In genomic region chr19:10960314-10961072, GRCh38 we compare ENCODE assay signal across 1 cellular context.
A peak's percentile ranks its signal among the peaks of the same experiment; 100 is the strongest.
TF ChIP-seq lines count a peak whose summit lies in the region.

SMARCA4 (plus strand) TSS chr19:10961030; CDS start chr19:10984152, 23,122 bp downstream.

TF ChIP-seq in K562, 482 proteins besides CTCF, POLR2A, EP300 and RAD21 (continued from another document and continues in another):
- TF ChIP-seq ARID4B (CRISPR knock-in tag; IDR thresholded peaks at IDR 0.05) = peak; percentile 3; the same call in 1 of the 2 replicates
- no peak for TF ChIP-seq MAFG (tag; conservative IDR thresholded peaks at IDR 0.05)
- peak; percentile 65 for TF ChIP-seq CCNT2 (IDR thresholded peaks at IDR 0.05; ENCODE audit: borderline replicate concordance, extremely low read depth, insufficient read length, low read depth, low read length)
- no peak for TF ChIP-seq FOXJ3 (CRISPR knock-in tag; IDR thresholded peaks at IDR 0.05)
- TF ChIP-seq HDAC1 (IDR thresholded peaks at IDR 0.05) = peak in 1 of 2 experiments; percentile 54; a peak in 1 of 4 replicates
- no peak for TF ChIP-seq SIX5 (IDR thresholded peaks at IDR 0.05; ENCODE audit: borderline replicate concordance in 1 of 2, insufficient read depth in 1 of 2, low read depth in 1 of 2, low read length in 2 of 2)
- TF ChIP-seq NR1H2 (CRISPR knock-in tag; IDR thresholded peaks at IDR 0.05) = 0 out of 2 replicates have a peak, but pooled peaks have one; percentile 30
- TF ChIP-seq ZNF444 (CRISPR knock-in tag; IDR thresholded peaks at IDR 0.05) = no peak
- TF ChIP-seq SOX6 (IDR thresholded peaks at IDR 0.05) = no peak
- TF ChIP-seq ATF4 (CRISPR knock-in tag; IDR thresholded peaks at IDR 0.05) = 0 out of 2 replicates have a peak, but pooled peaks have one; percentile 6
- peak; percentile 99 for TF ChIP-seq ZNF766 (CRISPR knock-in tag; conservative IDR thresholded peaks at IDR 0.05)
- peak; percentile 55 for TF ChIP-seq TFAP4 (CRISPR knock-in tag; IDR thresholded peaks at IDR 0.05; ENCODE audit: borderline replicate concordance)
- TF ChIP-seq PTBP1 (IDR thresholded peaks at IDR 0.05; ENCODE audit: low read depth, low read length) = no peak
- TF ChIP-seq ZNF740 (CRISPR knock-in tag; IDR thresholded peaks at IDR 0.05) = peak; percentile 89
- 0 out of 4 replicates have a peak, but pooled peaks of 1 of the 2 experiments have one; percentile 90 for TF ChIP-seq ZNF740 (tag; IDR thresholded peaks at IDR 0.05)
- peak; percentile 86; the same call in 1 of the 2 replicates for TF ChIP-seq FOXP1 (CRISPR knock-in tag; IDR thresholded peaks at IDR 0.05)
- TF ChIP-seq SLC30A9 (CRISPR knock-in tag; IDR thresholded peaks at IDR 0.05) = no peak
- TF ChIP-seq ATF2 (CRISPR knock-in tag; IDR thresholded peaks at IDR 0.05) = no peak; the same call in 1 of the 2 replicates
- TF ChIP-seq KDM5B (IDR thresholded peaks at IDR 0.05; ENCODE audit: insufficient replicate concordance, low read depth, low read length) = peak; percentile 87
- TF ChIP-seq MCM2 (IDR thresholded peaks at IDR 0.05; ENCODE audit: low read depth) = no peak
- TF ChIP-seq ZNF175 (CRISPR knock-in tag; IDR thresholded peaks at IDR 0.05; ENCODE audit: low read depth) = peak; percentile 98
- TF ChIP-seq MCM5 (IDR thresholded peaks at IDR 0.05; ENCODE audit: low read depth) = no peak
- TF ChIP-seq CUX1 (CRISPR knock-in tag; IDR thresholded peaks at IDR 0.05) = peak; percentile 90; the same call in 1 of the 2 replicates
- no peak for TF ChIP-seq POLR2AphosphoS2 (IDR thresholded peaks at IDR 0.05; ENCODE audit: low read length)
- 0 out of 2 replicates have a peak, but pooled peaks have one; percentile 11 for TF ChIP-seq RNF2 (IDR thresholded peaks at IDR 0.05)
- peak; percentile 99 for TF ChIP-seq ZNF395 (CRISPR knock-in tag; IDR thresholded peaks at IDR 0.05)
- TF ChIP-seq NFIC (IDR thresholded peaks at IDR 0.05) = peak; percentile 36; the same call in 1 of the 2 replicates
- peak; percentile 69; the same call in 1 of the 2 replicates for TF ChIP-seq MTA3 (IDR thresholded peaks at IDR 0.05; ENCODE audit: borderline replicate concordance)
- no peak for TF ChIP-seq MEF2D (tag; conservative IDR thresholded peaks at IDR 0.05; ENCODE audit: low read depth)
- TF ChIP-seq NRF1 (conservative IDR thresholded peaks at IDR 0.05 in 1 of 2, IDR thresholded peaks at IDR 0.05 in 1 of 2) = peak; percentile 100
- peak in 1 of 2 experiments; percentile 45; a peak in 2 of 4 replicates for TF ChIP-seq MAZ (CRISPR knock-in tag; conservative IDR thresholded peaks at IDR 0.05 in 1 of 2, IDR thresholded peaks at IDR 0.05 in 1 of 2)
- TF ChIP-seq RB1 (IDR thresholded peaks at IDR 0.05; ENCODE audit: low read depth) = peak; percentile 80
- TF ChIP-seq GABPB1 (CRISPR knock-in tag; IDR thresholded peaks at IDR 0.05) = peak; percentile 77; the same call in 1 of the 2 replicates
- peak; percentile 100 for TF ChIP-seq VEZF1 (CRISPR knock-in tag; IDR thresholded peaks at IDR 0.05)
- TF ChIP-seq ZZZ3 (IDR thresholded peaks at IDR 0.05) = no peak
- TF ChIP-seq MNT (conservative IDR thresholded peaks at IDR 0.05) = peak in 1 of 2 experiments; percentile 64; a peak in 3 of 4 replicates
- TF ChIP-seq KLF1 (tag; IDR thresholded peaks at IDR 0.05) = 0 out of 2 replicates have a peak, but pooled peaks have one; percentile 61
- 0 out of 2 replicates have a peak, but pooled peaks have one; percentile 63 for TF ChIP-seq MXI1 (IDR thresholded peaks at IDR 0.05; ENCODE audit: low read depth, low read length)
- TF ChIP-seq POU5F1 (IDR thresholded peaks at IDR 0.05; ENCODE audit: borderline replicate concordance, low read depth, low read length, partially characterized antibody) = peak; percentile 90
- TF ChIP-seq HMGXB4 (CRISPR knock-in tag; IDR thresholded peaks at IDR 0.05) = peak; percentile 65; the same call in 1 of the 2 replicates
